21 cellular contexts compared by ENCODE assay signal in the genomic region with DNA sequence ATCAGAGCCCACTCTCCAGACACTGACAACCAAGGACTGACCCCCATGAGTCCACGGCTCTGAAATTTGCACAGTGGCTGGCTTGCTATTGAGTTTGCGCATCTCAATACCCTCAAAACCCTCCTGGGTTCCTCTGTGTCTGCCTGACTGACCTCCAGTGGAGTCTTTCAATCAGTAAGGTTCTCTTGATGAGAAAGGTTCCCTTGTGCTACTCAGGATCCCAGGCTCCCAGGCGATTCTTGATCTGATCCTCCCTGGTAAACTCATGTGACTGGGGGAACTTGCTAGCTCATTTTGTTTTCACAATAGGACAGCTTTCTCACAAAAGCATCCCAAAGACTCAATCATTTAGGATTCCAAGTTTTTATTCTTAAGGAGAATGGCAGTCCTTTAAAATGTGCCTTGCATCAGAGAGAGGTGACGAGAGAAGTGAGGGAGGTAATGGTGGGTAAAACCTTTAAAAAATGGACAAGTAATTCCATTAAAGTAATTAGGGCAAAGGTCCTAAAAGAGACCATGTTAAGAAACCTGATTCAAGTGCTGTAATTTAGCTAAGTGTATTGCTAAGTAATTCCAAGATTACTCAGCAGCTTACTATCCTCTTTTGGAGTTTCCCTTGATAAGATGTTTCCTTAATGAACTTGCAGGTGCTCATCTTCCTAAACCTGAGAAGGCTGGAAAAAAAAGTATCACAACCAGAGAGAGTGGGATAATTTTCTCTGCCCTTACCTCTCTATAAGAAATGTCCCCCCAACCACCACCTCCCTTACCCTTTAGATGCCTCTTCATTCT.
DNase-seq lines count a peak whose midpoint lies in the region; ATAC-seq, FAIRE-seq and TF ChIP-seq lines count a peak whose summit lies in the region.
"Had no signal": no experiment of that assay in that cellular context is flagged by ENCODE, and none has a peak within 500 bp of the region (broad histone marks: within the 10 kb centered on the region; RNA-seq: fewer than 3 reads in every experiment).

No MANE protein-coding gene starts in this region.

- TF ChIP-seq CTCF in D721Med (IDR thresholded peaks at IDR 0.05; ENCODE audit: insufficient read depth, missing control alignments) (no peak), RWPE1 (conservative IDR thresholded peaks at IDR 0.05; ENCODE audit: low read depth) (no peak), dorsolateral prefrontal cortex (IDR thresholded peaks at IDR 0.05 in 54 of 56, conservative IDR thresholded peaks at IDR 0.05 in 2 of 56; ENCODE audit: low read depth in 1 of 56, partially characterized antibody in 56 of 56) (no peak), omental fat pad (IDR thresholded peaks at IDR 0.05) (no peak), hepatocyte (IDR thresholded peaks at IDR 0.05; ENCODE audit: poor library complexity) (no peak)

- POLR2A ChIA-PET in RWPE1 (lab: Yijun Ruan, JAX; ENCODE audit: low non-redundant PET), result no interaction called here

- H3K36me3 ChIP-seq in hepatocyte (replicated peaks; ENCODE audit: insufficient read depth, low read depth), result no peaks in the 10 kb centered on the region

- H3K27ac ChIP-seq in RWPE1, result peak overlapping the region; percentile 81
- peak overlapping the region in 41 of 59 donors; percentile 1 to 93 (median 48) for H3K27ac ChIP-seq in dorsolateral prefrontal cortex
- H3K27ac ChIP-seq in hepatocyte, result no peak overlapping the region
- H3K27ac ChIP-seq: psoas muscle had no signal

- no peak overlapping the region for H3K4me2 ChIP-seq in hepatocyte

- H3K9me3 ChIP-seq in hepatocyte (ENCODE audit: low read depth), result no peaks in the 10 kb centered on the region
- H3K9me3 ChIP-seq: psoas muscle had no signal

- H4K20me1 ChIP-seq in hepatocyte (ENCODE audit: insufficient read depth, poor library complexity, severe bottlenecking), result no peaks in the 10 kb centered on the region

- no peaks in the 10 kb centered on the region for H3K4me1 ChIP-seq in hepatocyte (ENCODE audit: insufficient read depth)
- H3K4me1 ChIP-seq: psoas muscle had no signal

- CTCF ChIA-PET in RWPE1 (lab: Yijun Ruan, JAX), result interaction anchor here (0.6 to 1.3 kb wide), 2 partner anchors 12 to 196 kb away, joined by 3 to 4 read pairs; no protein-coding TSS in a partner anchor

- H3K9me2 ChIP-seq in hepatocyte (replicated peaks; ENCODE audit: insufficient read depth), result no peaks in the 10 kb centered on the region

- 82% methylated on average over 4 of the region's 4 CpGs for WGBS in hepatocyte (ENCODE audit: low lambda C conversion rate, missing lambda C conversion rate)

- no peak overlapping the region for H3K4me3 ChIP-seq in dorsolateral prefrontal cortex
- no peak overlapping the region for H3K4me3 ChIP-seq in hepatocyte
- H3K4me3 ChIP-seq: psoas muscle had no signal

- DNase-seq in D721Med (ENCODE audit: insufficient read length, low spot score), result no peak
- DNase-seq in RWPE1 (ENCODE audit: low spot score), result no peak
- no peak for DNase-seq in dorsolateral prefrontal cortex
- no peak for DNase-seq in omental fat pad (ENCODE audit: low spot score)
- DNase-seq in hepatocyte (ENCODE audit: low spot score), result no peak
- DNase-seq in NCI-H2227 (lab: John Stamatoyannopoulos, UW; ENCODE audit: unreplicated experiment), result no peak
- no peak for DNase-seq in T1000 (lab: John Stamatoyannopoulos, UW)
- DNase-seq: activated CD4-positive, alpha-beta T cell treated with anti-CD3 and anti-CD28 coated beads for 4 hours; activated CD8-positive, alpha-beta memory T cell treated with anti-CD3 and anti-CD28 coated beads for 24 hours; activated effector memory CD4-positive, alpha-beta T cell treated with anti-CD3 and anti-CD28 coated beads, Interleukin-2, amount 50 U/mL, for 16 hours; AML-193; DMS53; NCI-H1105 treated with DMSO at 0.1 percent for 48 hours; NCI-H1930; psoas muscle; stimulated activated CD4-positive, alpha-beta T cell treated with anti-CD3 and anti-CD28 coated beads, Interleukin-15, amount 100 ng/mL, for 24 hours; stimulated activated naive CD4-positive, alpha-beta T cell treated with Interleukin-2 at 50 U/mL for 16 hours had no signal

- peak; percentile 60 for ATAC-seq in omental fat pad (ENCODE audit: low FRiP score)
- ATAC-seq in HG03432 (IDR thresholded peaks at IDR 0.05; ENCODE audit: unreplicated experiment), result no peak

- no peak overlapping the region for H2AFZ ChIP-seq in hepatocyte

- FAIRE-seq in D721Med (lab: Jason Lieb, UNC), result peak; percentile 68
- FAIRE-seq: A204.1, endothelial cell of umbilical vein, H54 had no signal

- intact Hi-C loops in dorsolateral prefrontal cortex (cut with DNase I), result loop anchor here in 1 of 2 donors (10.0 kb wide), 1 partner anchor 48 kb away; no protein-coding TSS in a partner anchor

- H3K27me3 ChIP-seq in dorsolateral prefrontal cortex (no peaks in the 10 kb centered on the region), hepatocyte (peaks cover 5% of the 10 kb centered on the region)

- H3K79me2 ChIP-seq in hepatocyte, result no peaks in the 10 kb centered on the region
